In the genomic region with DNA sequence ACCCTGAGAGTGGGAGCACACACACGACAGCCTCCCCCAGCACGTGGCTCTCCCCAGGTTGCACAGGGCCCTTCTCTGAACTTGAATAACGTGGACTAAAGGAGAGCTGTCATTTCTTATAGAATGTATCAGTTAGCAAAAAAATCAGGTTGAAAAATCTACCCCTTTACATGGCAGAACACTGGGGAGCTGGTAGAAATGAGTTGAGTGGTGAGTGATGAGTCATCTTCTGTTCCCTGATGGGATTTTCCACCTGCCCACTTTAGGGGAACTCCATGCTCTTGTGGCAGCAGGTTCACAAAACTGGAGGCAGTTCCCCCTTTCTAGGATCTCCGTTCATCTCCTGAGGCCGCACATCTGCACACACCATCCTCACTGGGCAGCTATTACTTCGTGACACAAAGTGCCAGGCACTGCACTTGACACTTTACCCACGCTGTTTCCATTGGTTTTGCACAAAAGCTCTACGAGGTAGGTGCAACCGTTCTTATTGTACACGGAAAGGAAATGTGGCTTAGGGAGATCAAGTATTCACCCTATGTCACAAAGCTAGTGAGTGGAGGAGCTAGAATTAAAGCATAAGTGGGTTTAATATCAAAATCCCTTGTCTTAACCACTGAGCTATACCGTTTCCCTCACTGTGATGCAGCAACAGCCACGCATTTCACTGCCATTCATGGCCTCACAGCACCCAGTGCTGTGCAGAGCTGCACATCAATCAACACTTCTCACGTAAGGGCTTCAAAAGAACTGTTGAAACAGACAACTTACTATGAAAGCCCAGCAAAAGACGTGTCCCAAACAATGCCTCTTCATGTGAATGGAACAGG, we compare ENCODE assay signal across 9 cellular contexts.
DNase-seq lines count a peak whose midpoint lies in the region; ATAC-seq and TF ChIP-seq lines count a peak whose summit lies in the region.
"Had no signal": no experiment of that assay in that cellular context is flagged by ENCODE, and none has a peak within 500 bp of the region (broad histone marks: within the 10 kb centered on the region; RNA-seq: fewer than 3 reads in every experiment).

No MANE protein-coding gene starts in this region.

- no peaks in the 10 kb centered on the region for H3K9me3 Mint-ChIP-seq in activated naive CD4-positive, alpha-beta T cell treated with anti-CD3 and anti-CD28 coated beads, Interleukin-2, amount 50 U/mL, for 72 hours
- H3K9me3 Mint-ChIP-seq in nephron progenitor cell, result no peaks in the 10 kb centered on the region

- H3K27me3 ChIP-seq in BLaER1, result no peaks in the 10 kb centered on the region

- H3K4me3 ChIP-seq in BLaER1 (no peak overlapping the region), foreskin fibroblast (ENCODE audit: low read depth in 1 of 2, low read length in 2 of 2) (no peak overlapping the region)
- H3K4me3 ChIP-seq: thoracic aorta had no signal

- H3K36me3 ChIP-seq in BLaER1, result peaks cover 68% of the 10 kb centered on the region
- H3K36me3 ChIP-seq: thoracic aorta had no signal

- ATAC-seq in activated naive CD4-positive, alpha-beta T cell treated with anti-CD3 and anti-CD28 coated beads, Interleukin-2, amount 50 U/mL, for 72 hours, result peak; percentile 67 to 71
- ATAC-seq in HG02885 (IDR thresholded peaks at IDR 0.05; ENCODE audit: poor library complexity, unreplicated experiment) (no peak), GM21515 (IDR thresholded peaks at IDR 0.05; ENCODE audit: unreplicated experiment) (no peak)

- H3K27me3 Mint-ChIP-seq in nephron progenitor cell (ENCODE audit: low read depth, poor library complexity), result no peaks in the 10 kb centered on the region

- H3K4me1 ChIP-seq in BLaER1, result peaks cover 47% of the 10 kb centered on the region

- H4K20me1 ChIP-seq in BLaER1, result peaks cover 87% of the 10 kb centered on the region

- peak overlapping the region; percentile 92 to 96 for H3K27ac Mint-ChIP-seq in activated naive CD4-positive, alpha-beta T cell treated with anti-CD3 and anti-CD28 coated beads, Interleukin-2, amount 50 U/mL, for 72 hours
- H3K27ac Mint-ChIP-seq in nephron progenitor cell, result peak overlapping the region; percentile 85

- peaks cover 63% of the 10 kb centered on the region for H3K4me1 Mint-ChIP-seq in nephron progenitor cell

- H3K9me3 ChIP-seq in BLaER1, result no peaks in the 10 kb centered on the region
- H3K9me3 ChIP-seq: thoracic aorta had no signal

- TF ChIP-seq CTCF in nephron progenitor cell (IDR thresholded peaks at IDR 0.05) (no peak), foreskin fibroblast (IDR thresholded peaks at IDR 0.05; ENCODE audit: low read depth, low read length) (no peak)

- no peak overlapping the region for H3K27ac ChIP-seq in BLaER1
- H3K27ac ChIP-seq: thoracic aorta had no signal

- H3K4me2 ChIP-seq in BLaER1, result 0 out of 2 replicates have a peak overlapping the region, but pooled peaks have one; percentile 39

- no peak overlapping the region for H3K9ac ChIP-seq in BLaER1

- H3K36me3 Mint-ChIP-seq in activated naive CD4-positive, alpha-beta T cell treated with anti-CD3 and anti-CD28 coated beads, Interleukin-2, amount 50 U/mL, for 72 hours, result peaks cover 7 to 11% of the 10 kb centered on the region in 2 donors
- H3K36me3 Mint-ChIP-seq in nephron progenitor cell (ENCODE audit: low read depth), result peaks cover 23% of the 10 kb centered on the region

- DNase-seq in LHCN-M2 (ENCODE audit: low read depth) (peak; percentile 47), nephron progenitor cell (no peak), foreskin fibroblast (no peak), NCI-H1417 treated with DMSO at 0.1 percent for 48 hours (lab: John Stamatoyannopoulos, UW) (no peak)
- DNase-seq in activated naive CD4-positive, alpha-beta T cell treated with anti-CD3 and anti-CD28 coated beads, Interleukin-2, amount 50 U/mL, for 72 hours (ENCODE audit: low spot score in 2 of 2), result peak; percentile 69 to 86

- H3K4me3 Mint-ChIP-seq in nephron progenitor cell, result no peak overlapping the region

Comparison
In these comparisons a context has a peak if more than half of its experiments do, and no peak if none do; other contexts are left out.
1. DNase-seq: peak in LHCN-M2 (single experiment) and activated naive CD4-positive, alpha-beta T cell treated with anti-CD3 and anti-CD28 coated beads, Interleukin-2, amount 50 U/mL, for 72 hours (2 of 2); none in nephron progenitor cell (single experiment), foreskin fibroblast (0 of 2) and NCI-H1417 treated with DMSO at 0.1 percent for 48 hours (single experiment).
2. ATAC-seq: peak in activated naive CD4-positive, alpha-beta T cell treated with anti-CD3 and anti-CD28 coated beads, Interleukin-2, amount 50 U/mL, for 72 hours (2 of 2); none in HG02885 (single experiment) and GM21515 (single experiment).